Comparison of ENCODE assay signal across 8 cellular contexts in genomic region chr1:8424539-8425116, GRCh38.
A peak's percentile ranks its signal among the peaks of the same experiment; 100 is the strongest.
DNase-seq lines count a peak whose midpoint lies in the region; ATAC-seq and TF ChIP-seq lines count a peak whose summit lies in the region.

No MANE protein-coding gene starts in this region.

- DNase-seq in AG10803 (ENCODE audit: low read depth) (no peak), left ventricle myocardium superior (peak; percentile 64), retinal pigment epithelial cell (ENCODE audit: low read depth) (no peak), NCI-H774 (lab: John Stamatoyannopoulos, UW) (no peak)

- peak; percentile 25 for ATAC-seq in GM21619 (IDR thresholded peaks at IDR 0.05; ENCODE audit: unreplicated experiment)
- peak; percentile 58 for ATAC-seq in left ventricle myocardium superior
- no peak for ATAC-seq in HG02798 (IDR thresholded peaks at IDR 0.05; ENCODE audit: poor library complexity, unreplicated experiment)

- H3K27ac Mint-ChIP-seq in activated naive CD8-positive, alpha-beta T cell, result peak overlapping the region; percentile 98

- H3K4me3 ChIP-seq in AG10803 (ENCODE audit: low read length) (peak overlapping the region; percentile 83), retinal pigment epithelial cell (ENCODE audit: low read length) (peak overlapping the region; percentile 73)

- H3K27me3 Mint-ChIP-seq in activated naive CD8-positive, alpha-beta T cell, result no peaks in the 10 kb centered on the region

- peaks cover 47% of the 10 kb centered on the region for H3K4me1 Mint-ChIP-seq in activated naive CD8-positive, alpha-beta T cell (ENCODE audit: low read depth)

- TF ChIP-seq CTCF in AG10803 (conservative IDR thresholded peaks at IDR 0.05; ENCODE audit: low read length) (no peak), retinal pigment epithelial cell (conservative IDR thresholded peaks at IDR 0.05; ENCODE audit: low read depth, low read length) (no peak)

- intact Hi-C loops in left ventricle myocardium superior (cut with micrococcal nuclease), result no loop called here

- H3K4me3 Mint-ChIP-seq in activated naive CD8-positive, alpha-beta T cell, result peak overlapping the region; percentile 94

- H3K36me3 Mint-ChIP-seq in activated naive CD8-positive, alpha-beta T cell, result peaks cover 2% of the 10 kb centered on the region

- no peaks in the 10 kb centered on the region for H3K9me3 Mint-ChIP-seq in activated naive CD8-positive, alpha-beta T cell (ENCODE audit: low read depth)

TF ChIP-seq in PFSK-1, 5 proteins besides CTCF, POLR2A, EP300 and RAD21:
- TF ChIP-seq REST (IDR thresholded peaks at IDR 0.05; ENCODE audit: insufficient read depth in 1 of 2, low read depth in 2 of 2, low read length in 2 of 2) (no peak), FOXP2 (optimal IDR thresholded peaks at IDR 0.05; ENCODE audit: borderline replicate concordance, extremely low read depth, extremely low read length, insufficient read depth) (peak; percentile 55)
